21 cellular contexts compared by ENCODE assay signal in the genomic region with DNA sequence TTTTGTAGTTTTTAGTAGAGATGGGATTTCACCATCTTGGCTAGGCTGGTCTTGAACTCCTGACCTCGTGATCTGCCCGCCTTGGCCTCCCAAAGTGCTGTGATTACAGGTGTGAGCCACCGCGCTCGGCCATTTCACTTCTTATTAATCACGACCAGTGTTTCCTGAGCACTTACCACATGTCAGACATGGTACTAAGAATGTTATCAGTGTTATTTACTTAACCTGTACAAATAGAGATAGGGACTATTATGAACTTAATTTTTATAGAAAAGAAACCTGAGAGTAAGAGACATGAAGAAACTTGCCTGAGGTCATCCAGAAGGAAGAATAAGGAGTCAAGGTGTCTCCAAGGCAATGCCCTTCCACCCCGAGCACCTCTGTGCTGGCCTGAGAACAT. TPM values are rescaled to one million over a fixed set of nuclear protein-coding genes. Genes with fewer than 3 reads are reported as not detected.
DNase-seq lines count a peak whose midpoint lies in the region; ATAC-seq and TF ChIP-seq lines count a peak whose summit lies in the region.
"Had no signal": no experiment of that assay in that cellular context is flagged by ENCODE, and none has a peak within 500 bp of the region (broad histone marks: within the 10 kb centered on the region; RNA-seq: fewer than 3 reads in every experiment).

No MANE protein-coding gene starts in this region.

- no peak overlapping the region for H3K27ac Mint-ChIP-seq in Calu3 (ENCODE audit: unreplicated experiment)
- H3K27ac Mint-ChIP-seq in immature natural killer cell, result peak overlapping the region in 5 of 6 donors; percentile 96 to 99 (median 98)
- H3K27ac Mint-ChIP-seq in activated T-helper 2 cell treated with anti-CD3 and anti-CD28 coated beads, Interferon-gamma antibody, Interleukin-2, Interleukin-4, amounts not matched to agents 10 μg/mL and 5 μg/mL and 100 μg/mL, durations not matched to agents 14 hours and 24 hours and 36 hours, result no peak overlapping the region

- H3K4me1 ChIP-seq in stomach, result peaks cover 8 to 49% (median 26%) of the 10 kb centered on the region in 4 donors

- TF ChIP-seq EP300 in stomach (IDR thresholded peaks at IDR 0.05), result no peak

- DNase-seq in Calu3 (no peak), immature natural killer cell (peak; percentile 34 to 41 (median 35)), stomach (peak; percentile 78), NCI-H524 treated with DMSO at 0.1 percent for 48 hours (lab: John Stamatoyannopoulos, UW) (no peak)
- DNase-seq in activated T-helper 2 cell treated with anti-CD3 and anti-CD28 coated beads, Interferon-gamma antibody, Interleukin-2, Interleukin-4, amounts not matched to agents 10 μg/mL and 5 μg/mL and 100 μg/mL, durations not matched to agents 14 hours and 24 hours and 36 hours (ENCODE audit: low spot score), result no peak
- DNase-seq: activated CD4-positive, alpha-beta T cell treated with anti-CD3 and anti-CD28 coated beads, Interleukin-2, amount 10 ng/mL, durations not matched to agents 24 days and 14 days; activated CD8-positive, alpha-beta memory T cell treated with anti-CD3 and anti-CD28 coated beads, Interleukin-2, amount 50 U/mL, for 48 hours; activated gamma-delta T cell treated with Interleukin-2 at 50 U/mL for 16 hours; amygdala; DMS79 treated with DMSO at 0.1 percent for 48 hours; left lung; NCI-H1417; NCI-H774; sigmoid colon; stimulated activated CD4-positive, alpha-beta T cell treated with anti-CD3 and anti-CD28 coated beads, Interleukin-2, amount 100 ng/mL, for 24 hours had no signal

- TF ChIP-seq CTCF in Calu3 (IDR thresholded peaks at IDR 0.05; ENCODE audit: unreplicated experiment) (no peak), VCaP (conservative IDR thresholded peaks at IDR 0.05) (no peak), stomach (IDR thresholded peaks at IDR 0.05) (no peak)

- H3K27me3 Mint-ChIP-seq in Calu3 (ENCODE audit: unreplicated experiment) (no peaks in the 10 kb centered on the region), immature natural killer cell (ENCODE audit: low read depth in 3 of 3) (peaks cover 5 to 9% (median 6%) of the 10 kb centered on the region in 3 donors)
- H3K27me3 Mint-ChIP-seq in activated T-helper 2 cell treated with anti-CD3 and anti-CD28 coated beads, Interferon-gamma antibody, Interleukin-2, Interleukin-4, amounts not matched to agents 10 μg/mL and 5 μg/mL and 100 μg/mL, durations not matched to agents 14 hours and 24 hours and 36 hours (ENCODE audit: low read depth), result peaks cover 8% of the 10 kb centered on the region

- no peaks in the 10 kb centered on the region for H3K27me3 ChIP-seq in stomach
- H3K27me3 ChIP-seq: BLaER1, left lung, sigmoid colon, vagina had no signal

- no peak for TF ChIP-seq POLR2A in stomach (IDR thresholded peaks at IDR 0.05)

- H3K4me1 Mint-ChIP-seq in Calu3 (ENCODE audit: low read depth, unreplicated experiment) (peaks cover 22% of the 10 kb centered on the region), immature natural killer cell (peaks cover 36 to 39% of the 10 kb centered on the region in 2 donors)
- H3K4me1 Mint-ChIP-seq in activated T-helper 2 cell treated with anti-CD3 and anti-CD28 coated beads, Interferon-gamma antibody, Interleukin-2, Interleukin-4, amounts not matched to agents 10 μg/mL and 5 μg/mL and 100 μg/mL, durations not matched to agents 14 hours and 24 hours and 36 hours (ENCODE audit: low read depth), result peaks cover 29% of the 10 kb centered on the region

- CTCF ChIA-PET in Calu3 (lab: Charles Lee), result no interaction called here

- ATAC-seq in GM19467 (IDR thresholded peaks at IDR 0.05; ENCODE audit: unreplicated experiment), result no peak
- ATAC-seq: left lung, SK-N-SH treated with all-trans-retinoic acid at 6 μM for 48 hours had no signal

- H3K9me3 Mint-ChIP-seq in Calu3 (ENCODE audit: low read depth, unreplicated experiment), result no peaks in the 10 kb centered on the region
- no peaks in the 10 kb centered on the region for H3K9me3 Mint-ChIP-seq in immature natural killer cell
- H3K9me3 Mint-ChIP-seq in activated T-helper 2 cell treated with anti-CD3 and anti-CD28 coated beads, Interferon-gamma antibody, Interleukin-2, Interleukin-4, amounts not matched to agents 10 μg/mL and 5 μg/mL and 100 μg/mL, durations not matched to agents 14 hours and 24 hours and 36 hours, result no peaks in the 10 kb centered on the region
- H3K9me3 Mint-ChIP-seq: activated CD4-positive, alpha-beta T cell treated with anti-CD3 and anti-CD28 coated beads, Interleukin-2, amount 10 ng/mL, durations not matched to agents 24 days and 14 days had no signal

- intact Hi-C loops in Calu3 (cut with micrococcal nuclease; ENCODE audit: unreplicated experiment), result no loop called here
- intact Hi-C loops in stomach (cut with DNase I; ENCODE audit: low total_unique reads), result no loop called here
- intact Hi-C loops in activated T-helper 2 cell treated with anti-CD3 and anti-CD28 coated beads, Interferon-gamma antibody, Interleukin-2, Interleukin-4, amounts not matched to agents 10 μg/mL and 5 μg/mL and 100 μg/mL, durations not matched to agents 14 hours and 24 hours and 36 hours (cut with micrococcal nuclease), result no loop called here

- H3K4me3 Mint-ChIP-seq in Calu3 (ENCODE audit: low read depth, unreplicated experiment) (peak overlapping the region; percentile 72), immature natural killer cell (peak overlapping the region in 3 of 5 donors; percentile 1 to 30 (median 5))
- no peak overlapping the region for H3K4me3 Mint-ChIP-seq in activated T-helper 2 cell treated with anti-CD3 and anti-CD28 coated beads, Interferon-gamma antibody, Interleukin-2, Interleukin-4, amounts not matched to agents 10 μg/mL and 5 μg/mL and 100 μg/mL, durations not matched to agents 14 hours and 24 hours and 36 hours (ENCODE audit: low read depth)
- H3K4me3 Mint-ChIP-seq: activated CD4-positive, alpha-beta T cell treated with anti-CD3 and anti-CD28 coated beads, Interleukin-2, amount 10 ng/mL, durations not matched to agents 24 days and 14 days had no signal

- WGBS in stomach, 5 donors, result 27 to 83% (median 50%) methylated on average over 7 of the region's 7 CpGs

- no peak overlapping the region for H3K4me3 ChIP-seq in stomach
- H3K4me3 ChIP-seq: BLaER1, left lung, sigmoid colon, vagina had no signal

- no peaks in the 10 kb centered on the region for H3K36me3 ChIP-seq in stomach
- H3K36me3 ChIP-seq: BLaER1, left lung, sigmoid colon, vagina had no signal

- H3K27ac ChIP-seq in VCaP (peak overlapping the region; percentile 14; the same call in 1 of the 2 replicates), stomach (peak overlapping the region; percentile 80 to 93 (median 87))
- H3K27ac ChIP-seq: BLaER1, parathyroid adenoma, sigmoid colon, vagina had no signal

- H3K36me3 Mint-ChIP-seq in Calu3 (ENCODE audit: insufficient read depth, unreplicated experiment) (peaks cover 24% of the 10 kb centered on the region), immature natural killer cell (no peaks in the 10 kb centered on the region)
- no peaks in the 10 kb centered on the region for H3K36me3 Mint-ChIP-seq in activated T-helper 2 cell treated with anti-CD3 and anti-CD28 coated beads, Interferon-gamma antibody, Interleukin-2, Interleukin-4, amounts not matched to agents 10 μg/mL and 5 μg/mL and 100 μg/mL, durations not matched to agents 14 hours and 24 hours and 36 hours (ENCODE audit: low read depth)

- no peaks in the 10 kb centered on the region for H3K9me3 ChIP-seq in stomach
- H3K9me3 ChIP-seq: BLaER1, left lung, sigmoid colon, vagina had no signal

- no TSS peak for BruUV-seq in Calu3 (replicated peaks; lab: Mats Ljungman, UMichigan)

RNA-seq across cellular contexts. Expression of a gene that starts 29.3 kb away (rescaled TPM):
- total RNA-seq in Calu3 (2022), result 935 and 954 TPM in 2 replicates
- polyA plus RNA-seq in immature natural killer cell, result 100 to 1,000 TPM; 129 to 153 (median 139) TPM
- total RNA-seq in stomach, result 100 to 1,000 TPM in 3 of 5 donors, 10 to 100 TPM in 2; 69.5 to 317 (median 295) TPM
- polyA plus RNA-seq in stomach, result 100 to 1,000 TPM; 121 to 231 (median 205) TPM
- 204 and 206 TPM in 2 replicates for total RNA-seq in activated T-helper 2 cell treated with anti-CD3 and anti-CD28 coated beads, Interferon-gamma antibody, Interleukin-2, Interleukin-4, amounts not matched to agents 10 μg/mL and 5 μg/mL and 100 μg/mL, durations not matched to agents 14 hours and 24 hours and 36 hours

Comparison
In these comparisons a context has a peak if more than half of its experiments do, and no peak if none do; other contexts are left out.
1. DNase-seq: peak in immature natural killer cell (3 of 3) and stomach (single experiment); none in Calu3 (single experiment), NCI-H524 treated with DMSO at 0.1 percent for 48 hours (single experiment) and activated T-helper 2 cell treated with anti-CD3 and anti-CD28 coated beads, Interferon-gamma antibody, Interleukin-2, Interleukin-4, amounts not matched to agents 10 μg/mL and 5 μg/mL and 100 μg/mL, durations not matched to agents 14 hours and 24 hours and 36 hours (single experiment).
2. H3K27ac Mint-ChIP-seq: peak in immature natural killer cell (5 of 6); none in Calu3 (single experiment) and activated T-helper 2 cell treated with anti-CD3 and anti-CD28 coated beads, Interferon-gamma antibody, Interleukin-2, Interleukin-4, amounts not matched to agents 10 μg/mL and 5 μg/mL and 100 μg/mL, durations not matched to agents 14 hours and 24 hours and 36 hours (single experiment).